In genomic region chr6:28139860-28140500, GRCh38 we compare ENCODE assay signal across 12 cellular contexts. TPM values are rescaled to one million over a fixed set of nuclear protein-coding genes. Genes with fewer than 3 reads are reported as not detected.
DNase-seq lines count a peak whose midpoint lies in the region; ATAC-seq and TF ChIP-seq lines count a peak whose summit lies in the region.
"Had no signal": no experiment of that assay in that cellular context is flagged by ENCODE, and none has a peak within 500 bp of the region (broad histone marks: within the 10 kb centered on the region; RNA-seq: fewer than 3 reads in every experiment).

No MANE protein-coding gene starts in this region.

- no peaks in the 10 kb centered on the region for H3K9me3 ChIP-seq in left ventricle myocardium inferior (replicated peaks)
- H3K9me3 ChIP-seq: BE2C, colonic mucosa had no signal

- peak overlapping the region; percentile 58 for H3K4me3 Mint-ChIP-seq in activated CD4-positive, alpha-beta memory T cell treated with anti-CD3 and anti-CD28 coated beads for 36 hours
- H3K4me3 Mint-ChIP-seq in immature natural killer cell (peak overlapping the region; percentile 85 to 99 (median 97)), chondrocyte (ENCODE audit: unreplicated experiment) (no peak overlapping the region)
- H3K4me3 Mint-ChIP-seq in stimulated activated naive B cell treated with anti-CD40 and anti-IgM and Interleukin-4, amounts not matched to agents 10 μg/mL and 1 μg/mL and 100 μg/mL, for 72 hours, result peak overlapping the region; percentile 70 to 79

- peaks cover 57% of the 10 kb centered on the region for H3K4me1 Mint-ChIP-seq in activated CD4-positive, alpha-beta memory T cell treated with anti-CD3 and anti-CD28 coated beads for 36 hours (ENCODE audit: low read depth)
- H3K4me1 Mint-ChIP-seq in immature natural killer cell (peaks cover 67 to 85% of the 10 kb centered on the region in 2 donors), chondrocyte (ENCODE audit: low read depth) (peaks cover 56% of the 10 kb centered on the region)
- peaks cover 27 to 54% of the 10 kb centered on the region in 2 donors for H3K4me1 Mint-ChIP-seq in stimulated activated naive B cell treated with anti-CD40 and anti-IgM and Interleukin-4, amounts not matched to agents 10 μg/mL and 1 μg/mL and 100 μg/mL, for 72 hours

- CTCF ChIA-PET in activated CD4-positive, alpha-beta memory T cell treated with anti-CD3 and anti-CD28 coated beads for 36 hours (lab: Charles Lee), result interaction anchor here (0.7 to 2.4 kb wide), 4 partner anchors 12 to 78 kb away, joined by 3 to 13 read pairs (median 3); partner anchors contain the start of gene ZSCAN16

- TF ChIP-seq CTCF in left ventricle myocardium inferior (IDR thresholded peaks at IDR 0.05; ENCODE audit: borderline replicate concordance) (no peak), chondrocyte (IDR thresholded peaks at IDR 0.05) (no peak)

- intact Hi-C loops in left ventricle myocardium inferior (cut with micrococcal nuclease), result loop anchor here (10.0 kb wide), 3 partner anchors 85 to 215 kb away; partner anchors contain the start of genes NKAPL, ZKSCAN4 and ZSCAN9
- intact Hi-C loops in Right ventricle myocardium superior (cut with DNase I), result no loop called here
- intact Hi-C loops in activated CD4-positive, alpha-beta memory T cell treated with anti-CD3 and anti-CD28 coated beads for 36 hours (cut with micrococcal nuclease), result loop anchor here (2.0 to 5.0 kb wide), 7 partner anchors 15 to 802 kb away; partner anchors contain the start of genes ZKSCAN3, ZSCAN16 and ZSCAN31

- no peak for TF ChIP-seq POLR2A in GM18505 (IDR thresholded peaks at IDR 0.05; ENCODE audit: borderline replicate concordance, extremely low read depth, insufficient read depth, insufficient read length)

- peak overlapping the region; percentile 14 for H3K4me3 ChIP-seq in left ventricle myocardium inferior
- H3K4me3 ChIP-seq: colonic mucosa, lung had no signal

- peaks cover 13% of the 10 kb centered on the region for H3K36me3 Mint-ChIP-seq in activated CD4-positive, alpha-beta memory T cell treated with anti-CD3 and anti-CD28 coated beads for 36 hours
- H3K36me3 Mint-ChIP-seq in immature natural killer cell (peaks cover 0 to 7% (median 0%) of the 10 kb centered on the region in 3 donors), chondrocyte (ENCODE audit: low read depth) (peaks cover 4% of the 10 kb centered on the region)
- H3K36me3 Mint-ChIP-seq in stimulated activated naive B cell treated with anti-CD40 and anti-IgM and Interleukin-4, amounts not matched to agents 10 μg/mL and 1 μg/mL and 100 μg/mL, for 72 hours, result peaks cover 11 to 15% of the 10 kb centered on the region in 2 donors

- H3K36me3 ChIP-seq in left ventricle myocardium inferior, result peaks cover 9% of the 10 kb centered on the region
- H3K36me3 ChIP-seq: colonic mucosa had no signal

- POLR2A ChIA-PET in activated CD4-positive, alpha-beta memory T cell treated with anti-CD3 and anti-CD28 coated beads for 36 hours (lab: Charles Lee), result interaction anchor here (1.5 to 1.6 kb wide), 2 partner anchors 14 to 330 kb away, joined by 3 to 4 read pairs; a partner anchor contains a TSS

- peak overlapping the region; percentile 75 for H3K27ac Mint-ChIP-seq in activated CD4-positive, alpha-beta memory T cell treated with anti-CD3 and anti-CD28 coated beads for 36 hours
- H3K27ac Mint-ChIP-seq in immature natural killer cell (peak overlapping the region; percentile 82 to 90 (median 86)), chondrocyte (ENCODE audit: unreplicated experiment) (no peak overlapping the region)
- H3K27ac Mint-ChIP-seq in stimulated activated naive B cell treated with anti-CD40 and anti-IgM and Interleukin-4, amounts not matched to agents 10 μg/mL and 1 μg/mL and 100 μg/mL, for 72 hours, result peak overlapping the region; percentile 42

- H3K27ac ChIP-seq in left ventricle myocardium inferior (replicated peaks), result no peak overlapping the region
- H3K27ac ChIP-seq: colonic mucosa had no signal

- no peaks in the 10 kb centered on the region for H3K27me3 ChIP-seq in left ventricle myocardium inferior (ENCODE audit: low read depth)
- H3K27me3 ChIP-seq: BE2C, colonic mucosa had no signal

- H3K9me3 Mint-ChIP-seq in activated CD4-positive, alpha-beta memory T cell treated with anti-CD3 and anti-CD28 coated beads for 36 hours, result no peaks in the 10 kb centered on the region
- H3K9me3 Mint-ChIP-seq in immature natural killer cell (no peaks in the 10 kb centered on the region), chondrocyte (ENCODE audit: low read depth) (no peaks in the 10 kb centered on the region)
- no peaks in the 10 kb centered on the region for H3K9me3 Mint-ChIP-seq in stimulated activated naive B cell treated with anti-CD40 and anti-IgM and Interleukin-4, amounts not matched to agents 10 μg/mL and 1 μg/mL and 100 μg/mL, for 72 hours

- no peaks in the 10 kb centered on the region for H3K27me3 Mint-ChIP-seq in activated CD4-positive, alpha-beta memory T cell treated with anti-CD3 and anti-CD28 coated beads for 36 hours
- H3K27me3 Mint-ChIP-seq in immature natural killer cell (ENCODE audit: low read depth in 3 of 3) (peaks cover 4 to 14% (median 7%) of the 10 kb centered on the region in 3 donors), chondrocyte (ENCODE audit: low read depth) (no peaks in the 10 kb centered on the region)
- H3K27me3 Mint-ChIP-seq in stimulated activated naive B cell treated with anti-CD40 and anti-IgM and Interleukin-4, amounts not matched to agents 10 μg/mL and 1 μg/mL and 100 μg/mL, for 72 hours, result no peaks in the 10 kb centered on the region

- DNase-seq in left ventricle myocardium inferior (no peak), Right ventricle myocardium superior (no peak), immature natural killer cell (peak in 1 of 3 donors; percentile 12), chondrocyte (ENCODE audit: low spot score) (no peak)
- peak; percentile 21 for DNase-seq in activated CD4-positive, alpha-beta memory T cell treated with anti-CD3 and anti-CD28 coated beads for 36 hours
- no peak for DNase-seq in stimulated activated naive B cell treated with anti-CD40 and anti-IgM and Interleukin-4, amounts not matched to agents 10 μg/mL and 1 μg/mL and 100 μg/mL, for 72 hours
- DNase-seq: BE2C, colonic mucosa, NCI-H2081 treated with DMSO at 0.1 percent for 48 hours had no signal

- no peak for ATAC-seq in Right ventricle myocardium superior (ENCODE audit: poor library complexity)
- no peak for ATAC-seq in stimulated activated naive B cell treated with anti-CD40 and anti-IgM and Interleukin-4, amounts not matched to agents 10 μg/mL and 1 μg/mL and 100 μg/mL, for 72 hours (replicated peaks)
- ATAC-seq in GM18505 (IDR thresholded peaks at IDR 0.05; ENCODE audit: unreplicated experiment), result no peak
- no peak for ATAC-seq in GM21528 (IDR thresholded peaks at IDR 0.05; ENCODE audit: low FRiP score, unreplicated experiment)

- H3K4me1 ChIP-seq in left ventricle myocardium inferior, result peaks cover 74% of the 10 kb centered on the region
- H3K4me1 ChIP-seq: BE2C had no signal

RNA-seq across cellular contexts. Expression of gene ZKSCAN8, which starts 1.7 kb away (rescaled TPM):
- total RNA-seq in left ventricle myocardium inferior (11.2 TPM), Right ventricle myocardium superior (12.0 TPM), chondrocyte (21.4 to 25.6 TPM (median 22.2 TPM) in 3 replicates)
- 10 to 100 TPM; 14.4 to 16.5 TPM for total RNA-seq in activated CD4-positive, alpha-beta memory T cell treated with anti-CD3 and anti-CD28 coated beads for 36 hours
- 1 to 10 TPM in 1 of 3 donors, under 1 TPM in 2; 0.22 to 1.8 (median 0.44) TPM for polyA plus RNA-seq in immature natural killer cell

RNA-seq across cellular contexts. Expression of gene ZSCAN16, which starts 15.6 kb away (rescaled TPM):
- total RNA-seq in left ventricle myocardium inferior, result 2.1 TPM
- 1.2 TPM for total RNA-seq in Right ventricle myocardium superior
- 1 to 10 TPM; 2.8 to 3.6 TPM for total RNA-seq in activated CD4-positive, alpha-beta memory T cell treated with anti-CD3 and anti-CD28 coated beads for 36 hours
- polyA plus RNA-seq in immature natural killer cell, result 10 to 100 TPM in 1 of 3 donors, 1 to 10 TPM in 2; 5.8 to 15.6 (median 9.3) TPM
- 2.5 to 3.0 TPM (median 3.0 TPM) in 3 replicates for total RNA-seq in chondrocyte

RNA-seq across cellular contexts. Expression of gene ZNF165, which starts 59.6 kb away (rescaled TPM):
- total RNA-seq in left ventricle myocardium inferior (0.55 TPM), Right ventricle myocardium superior (0.56 TPM), chondrocyte (0.25 to 0.39 TPM (median 0.26 TPM) in 3 replicates)
- total RNA-seq in activated CD4-positive, alpha-beta memory T cell treated with anti-CD3 and anti-CD28 coated beads for 36 hours, result 1 to 10 TPM; 3.7 to 4.0 TPM
- under 1 TPM in 2 of 3 donors, not detected in 1; 0.35 to 0.39 TPM for polyA plus RNA-seq in immature natural killer cell
